8 cellular contexts compared by ENCODE assay signal in the genomic region with DNA sequence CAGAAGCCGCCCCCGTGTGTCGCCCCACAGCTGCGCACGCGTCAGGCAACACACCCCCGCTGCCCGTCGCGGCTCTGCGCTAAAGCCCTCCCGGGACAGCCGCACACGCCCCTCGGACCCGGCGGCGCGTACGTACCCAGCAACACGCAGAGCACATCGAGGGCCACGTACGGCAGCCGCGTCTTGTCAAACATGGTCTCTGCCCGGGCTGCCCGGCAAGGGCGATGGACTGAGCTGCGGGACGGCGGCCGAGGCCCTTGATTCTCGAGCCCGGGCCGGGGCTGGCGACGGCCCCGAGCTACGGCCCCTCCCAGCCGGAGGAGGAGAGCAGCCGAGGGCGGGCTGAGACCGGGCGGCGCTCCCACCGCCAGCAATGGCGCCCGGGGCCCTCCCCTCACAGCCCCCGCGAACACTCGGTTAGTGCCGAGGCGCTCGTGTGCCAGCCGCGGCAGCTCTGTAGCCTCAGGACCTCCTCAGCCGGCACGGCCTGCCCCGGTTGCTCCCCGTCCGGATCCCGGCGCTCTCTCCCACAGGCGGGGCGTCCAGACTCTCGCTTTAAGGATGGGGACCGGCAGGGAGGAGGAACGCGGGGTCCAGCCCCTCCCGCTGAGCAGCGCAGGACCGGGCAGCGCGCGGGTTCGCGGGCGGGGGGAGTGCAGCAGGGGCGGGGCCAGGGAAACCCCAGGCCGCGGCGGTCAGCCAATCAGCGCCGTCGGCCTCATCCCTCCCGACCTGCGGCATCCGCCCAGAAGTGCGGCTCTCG. TPM values are rescaled to one million over a fixed set of nuclear protein-coding genes. Genes with fewer than 3 reads are reported as not detected.
DNase-seq lines count a peak whose midpoint lies in the region; ATAC-seq and TF ChIP-seq lines count a peak whose summit lies in the region.

A gene (minus strand): TSS at position 529 of the 763 bp plus-strand sequence. CDS start 335 bp downstream, at position 194.

- DNase-seq in AG09319 (ENCODE audit: extremely low read depth, low read depth) (peak; percentile 65), NCI-H446 treated with DMSO at 0.1 percent for 48 hours (lab: John Stamatoyannopoulos, UW) (peak; percentile 83), colonic mucosa (peak; percentile 91), left colon (peak; percentile 90 to 92)
- peak; percentile 96 for DNase-seq in activated CD4-positive, alpha-beta T cell treated with anti-CD3 and anti-CD28 coated beads, Interleukin-2, amount 10 ng/mL, durations not matched to agents 24 days and 14 days
- DNase-seq in stimulated activated CD4-positive, alpha-beta T cell treated with anti-CD3 and anti-CD28 coated beads, Interleukin-1b, Interleukin-23, amount 100 ng/mL, for 48 hours, result peak; percentile 75

- intact Hi-C loops in activated CD4-positive, alpha-beta T cell treated with anti-CD3 and anti-CD28 coated beads, Interleukin-2, amount 10 ng/mL, durations not matched to agents 24 days and 14 days (cut with micrococcal nuclease), result loop anchor here (1.0 to 10.0 kb wide), 9 partner anchors 10 to 357 kb away; a partner anchor contains a TSS
- intact Hi-C loops in colonic mucosa (cut with DNase I) (loop anchor here (5.0 kb wide), 1 partner anchor 68 kb away; no protein-coding TSS in a partner anchor), left colon (cut with DNase I, micrococcal nuclease) (no loop called here)

- ATAC-seq in GM18907 (IDR thresholded peaks at IDR 0.05; ENCODE audit: unreplicated experiment) (peak; percentile 83), HG03139 (IDR thresholded peaks at IDR 0.05; ENCODE audit: unreplicated experiment) (peak; percentile 83), left colon (peak; percentile 90)

- H3K27me3 Mint-ChIP-seq in activated CD4-positive, alpha-beta T cell treated with anti-CD3 and anti-CD28 coated beads, Interleukin-2, amount 10 ng/mL, durations not matched to agents 24 days and 14 days, result no peaks in the 10 kb centered on the region

- H3K27ac ChIP-seq in colonic mucosa, result peak within 1 kb of the TSS; percentile 98

- H3K9me3 Mint-ChIP-seq in activated CD4-positive, alpha-beta T cell treated with anti-CD3 and anti-CD28 coated beads, Interleukin-2, amount 10 ng/mL, durations not matched to agents 24 days and 14 days, result no peaks in the 10 kb centered on the region

- peak within 1 kb of the TSS; percentile 91 for H3K4me3 Mint-ChIP-seq in activated CD4-positive, alpha-beta T cell treated with anti-CD3 and anti-CD28 coated beads, Interleukin-2, amount 10 ng/mL, durations not matched to agents 24 days and 14 days

- H3K27ac Mint-ChIP-seq in activated CD4-positive, alpha-beta T cell treated with anti-CD3 and anti-CD28 coated beads, Interleukin-2, amount 10 ng/mL, durations not matched to agents 24 days and 14 days, result peak within 1 kb of the TSS; percentile 86

- H3K36me3 Mint-ChIP-seq in activated CD4-positive, alpha-beta T cell treated with anti-CD3 and anti-CD28 coated beads, Interleukin-2, amount 10 ng/mL, durations not matched to agents 24 days and 14 days (ENCODE audit: low read depth), result peaks cover 21% of the 10 kb centered on the region

- peak within 1 kb of the TSS; percentile 95 for H3K9ac ChIP-seq in colonic mucosa (ENCODE audit: low read depth in 2 of 2, low read length in 2 of 2)

- no peaks in the 10 kb centered on the region for H3K27me3 ChIP-seq in colonic mucosa

- TF ChIP-seq CTCF in AG09319 (IDR thresholded peaks at IDR 0.05; ENCODE audit: low read depth, low read length), result no peak; the same call in 1 of the 2 replicates
- TF ChIP-seq CTCF in colonic mucosa (IDR thresholded peaks at IDR 0.05), result no peak

- H3K4me1 Mint-ChIP-seq in activated CD4-positive, alpha-beta T cell treated with anti-CD3 and anti-CD28 coated beads, Interleukin-2, amount 10 ng/mL, durations not matched to agents 24 days and 14 days, result peaks cover 39% of the 10 kb centered on the region

- H3K36me3 ChIP-seq in colonic mucosa, result no peaks in the 10 kb centered on the region

- peak within 1 kb of the TSS; percentile 93 for H3K4me3 ChIP-seq in colonic mucosa

- no peaks in the 10 kb centered on the region for H3K4me1 ChIP-seq in colonic mucosa

- no peaks in the 10 kb centered on the region for H3K9me3 ChIP-seq in colonic mucosa

RNA-seq across cellular contexts. Expression of the gene that starts here (rescaled TPM):
- total RNA-seq in activated CD4-positive, alpha-beta T cell treated with anti-CD3 and anti-CD28 coated beads, Interleukin-2, amount 10 ng/mL, durations not matched to agents 24 days and 14 days, result 29.7 and 33.9 TPM in 2 replicates
- total RNA-seq in colonic mucosa (10 to 100 TPM; 53.0 to 85.7 TPM), left colon (100 to 1,000 TPM in 1 of 2 donors, 10 to 100 TPM in 1; 69.7 to 109 TPM)

Comparison
In these comparisons a context has a peak if more than half of its experiments do, and no peak if none do; other contexts are left out.
1. Peak in every context shown above with its lines: DNase-seq, ATAC-seq, H3K4me3 ChIP-seq and H3K27ac ChIP-seq.
2. intact Hi-C loops: an anchor here in activated CD4-positive, alpha-beta T cell treated with anti-CD3 and anti-CD28 coated beads, Interleukin-2, amount 10 ng/mL, durations not matched to agents 24 days and 14 days (1.0 to 10.0 kb wide) and colonic mucosa (5.0 kb wide); none called in left colon.